In the genomic region with DNA sequence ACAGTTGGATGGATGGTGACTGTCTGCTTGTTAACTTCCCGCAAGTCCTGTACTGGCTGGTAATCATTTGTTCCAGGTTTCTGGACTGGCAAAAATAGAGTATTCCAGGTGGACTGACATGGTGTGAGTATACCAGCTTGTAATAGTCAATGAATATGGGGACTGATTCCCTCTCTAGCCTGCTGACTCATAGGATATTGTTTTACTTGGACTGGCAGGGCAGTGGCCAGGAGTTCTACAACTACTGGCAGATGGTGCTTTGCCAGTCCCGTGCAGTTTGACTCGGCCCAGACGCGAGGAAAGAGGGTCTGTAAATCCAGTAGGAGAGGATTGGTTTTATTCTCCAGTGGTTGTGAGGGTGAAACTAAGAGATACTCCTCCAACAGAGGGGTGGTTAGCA, we compare ENCODE assay signal across 21 cellular contexts.
DNase-seq lines count a peak whose midpoint lies in the region; ATAC-seq and TF ChIP-seq lines count a peak whose summit lies in the region.
"Had no signal": no experiment of that assay in that cellular context is flagged by ENCODE, and none has a peak within 500 bp of the region (broad histone marks: within the 10 kb centered on the region; RNA-seq: fewer than 3 reads in every experiment).

No MANE protein-coding gene starts in this region.

- no peaks in the 10 kb centered on the region for H3K4me1 ChIP-seq in PC-3 (ENCODE audit: insufficient read depth, low read length)
- H3K4me1 ChIP-seq: pancreas had no signal

- H3F3A ChIP-seq in PC-3 (ENCODE audit: low read length, unreplicated experiment) = no peaks in the 10 kb centered on the region

- H2AFZ ChIP-seq in PC-3 (ENCODE audit: low read length) = no peak overlapping the region

- TF ChIP-seq CTCF in PC-3 (conservative IDR thresholded peaks at IDR 0.05; ENCODE audit: low read depth, low read length) = no peak

- H3K4me2 ChIP-seq in PC-3 (ENCODE audit: low read length) = no peak overlapping the region

- H3K4me3 ChIP-seq in PC-3 (ENCODE audit: low read length) = no peak overlapping the region
- H3K4me3 ChIP-seq: coronary artery, pancreas had no signal

- no peak overlapping the region for H3K27ac ChIP-seq in PC-3 (ENCODE audit: low read length)
- H3K27ac ChIP-seq: coronary artery, pancreas, RWPE1 had no signal

- no peaks in the 10 kb centered on the region for H3K36me3 ChIP-seq in PC-3 (ENCODE audit: low read depth, low read length)
- H3K36me3 ChIP-seq: pancreas had no signal

- POLR2A ChIA-PET in PC-3 (lab: Charles Lee; ENCODE audit: unreplicated experiment) = no interaction called here

- no peaks in the 10 kb centered on the region for H3K79me2 ChIP-seq in PC-3 (ENCODE audit: low read length)

- no peaks in the 10 kb centered on the region for H4K20me1 ChIP-seq in PC-3 (ENCODE audit: low read length)

- CTCF ChIA-PET in PC-3 (lab: Charles Lee) = no interaction called here

- no peak overlapping the region for H3K9ac ChIP-seq in PC-3 (ENCODE audit: low read length)

- BruUV-seq in PC-3 (replicated peaks; lab: Mats Ljungman, UMichigan) = no TSS peak

- H3K9me2 ChIP-seq in PC-3 (replicated peaks; ENCODE audit: low read length) = no peaks in the 10 kb centered on the region

- no peaks in the 10 kb centered on the region for H3K27me3 ChIP-seq in PC-3 (ENCODE audit: low read length)
- H3K27me3 ChIP-seq: pancreas had no signal

- intact Hi-C loops in PC-3 (cut with micrococcal nuclease) = no loop called here

- ATAC-seq in PC-3 = peak; percentile 73
- no peak for ATAC-seq in HG02588 (IDR thresholded peaks at IDR 0.05; ENCODE audit: unreplicated experiment)
- ATAC-seq: pancreas, right cardiac atrium, T-helper 17 cell had no signal

- DNase-seq in H4 (ENCODE audit: low spot score) (peak; percentile 22), PC-3 (peak; percentile 11), fibroblast of peridontal ligament (ENCODE audit: extremely low read depth) (peak; percentile 15), stromal cell of bone marrow (ENCODE audit: low read depth) (peak; percentile 16), NCI-H510A (lab: John Stamatoyannopoulos, UW) (no peak), AG08395 (ENCODE audit: low spot score) (no peak)
- DNase-seq: activated CD4-positive, alpha-beta T cell treated with anti-CD3 and anti-CD28 coated beads for 4 hours; activated T-cell treated with anti-CD3 and anti-CD28 coated beads, Interleukin-2, amount 50 U/mL, for 24 hours; CD4-positive, alpha-beta memory T cell; islet precursor cell; NCI-H1436; NCI-H526 treated with DMSO at 0.1 percent for 48 hours; pancreas; right cardiac atrium; stimulated activated CD4-positive, alpha-beta T cell treated with anti-CD3 and anti-CD28 coated beads, Interleukin-12 subunit alpha, Interleukin-12 subunit beta, amount 100 ng/mL, for 4 hours; stimulated activated CD4-positive, alpha-beta T cell treated with anti-CD3 and anti-CD28 coated beads, Interleukin-4, amount 100 ng/mL, for 4 hours; stimulated activated naive CD4-positive, alpha-beta T cell treated with Interleukin-2 at 50 U/mL for 16 hours; T-helper 17 cell had no signal

- H3K9me3 ChIP-seq in PC-3 (ENCODE audit: low read length) = no peaks in the 10 kb centered on the region
- H3K9me3 ChIP-seq: pancreas had no signal

Comparison
In these comparisons a context has a peak if more than half of its experiments do, and no peak if none do; other contexts are left out.
1. DNase-seq: peak in H4 (single experiment), PC-3 (single experiment), fibroblast of peridontal ligament (single experiment) and stromal cell of bone marrow (single experiment); none in NCI-H510A (single experiment) and AG08395 (single experiment).